Comparison of ENCODE assay signal across 1 cellular context in the genomic region with DNA sequence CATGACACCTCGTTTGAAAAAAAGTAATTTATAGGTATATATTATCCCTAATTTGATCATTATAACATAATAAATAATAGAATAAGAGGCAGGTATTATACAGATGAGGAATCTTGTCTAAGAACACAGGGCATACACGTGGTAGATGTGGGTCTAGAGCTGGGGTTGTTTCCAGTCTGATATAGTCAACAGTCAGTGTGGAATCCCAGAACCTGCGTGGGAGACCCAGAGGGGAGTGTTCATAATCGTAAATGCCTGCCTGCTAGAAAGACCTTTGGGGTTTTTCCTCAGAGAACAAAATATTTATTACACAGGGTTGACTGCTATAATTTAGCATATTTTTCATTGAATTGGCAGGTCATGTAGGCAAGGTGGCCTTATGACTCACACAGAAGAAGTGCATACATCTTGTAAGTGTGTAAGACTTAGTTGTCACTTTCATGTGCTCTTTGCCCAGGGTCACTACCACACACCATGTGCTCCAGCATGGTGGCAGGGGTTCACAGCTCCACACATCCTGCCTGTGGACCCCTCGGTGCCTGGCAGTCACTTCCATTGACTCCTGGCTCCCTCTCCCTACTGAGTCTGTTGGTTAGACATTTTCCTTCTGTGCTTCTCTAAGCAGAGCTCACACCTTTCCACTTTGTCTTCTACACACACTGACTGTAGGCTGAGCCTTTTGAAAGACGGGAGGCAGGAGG.
TF ChIP-seq lines count a peak whose summit lies in the region.

No MANE protein-coding gene starts in this region.

TF ChIP-seq in GM12878, 131 proteins besides CTCF, POLR2A, EP300 and RAD21 (continued from another document):
- TF ChIP-seq, protein P1, sequence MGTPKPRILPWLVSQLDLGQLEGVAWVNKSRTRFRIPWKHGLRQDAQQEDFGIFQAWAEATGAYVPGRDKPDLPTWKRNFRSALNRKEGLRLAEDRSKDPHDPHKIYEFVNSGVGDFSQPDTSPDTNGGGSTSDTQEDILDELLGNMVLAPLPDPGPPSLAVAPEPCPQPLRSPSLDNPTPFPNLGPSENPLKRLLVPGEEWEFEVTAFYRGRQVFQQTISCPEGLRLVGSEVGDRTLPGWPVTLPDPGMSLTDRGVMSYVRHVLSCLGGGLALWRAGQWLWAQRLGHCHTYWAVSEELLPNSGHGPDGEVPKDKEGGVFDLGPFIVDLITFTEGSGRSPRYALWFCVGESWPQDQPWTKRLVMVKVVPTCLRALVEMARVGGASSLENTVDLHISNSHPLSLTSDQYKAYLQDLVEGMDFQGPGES (IDR thresholded peaks at IDR 0.05) = no peak
- TF ChIP-seq SREBF1 (IDR thresholded peaks at IDR 0.05; ENCODE audit: low read length) = no peak
TF ChIP-seq in GM12878: peak in this region for 0.
